ENCODE assay signal across 8 cellular contexts in genomic region chr1:12480748-12481362, GRCh38.
DNase-seq lines count a peak whose midpoint lies in the region; ATAC-seq lines count a peak whose summit lies in the region.

No MANE protein-coding gene starts in this region.

- no peak overlapping the region for H2BK120ac ChIP-seq in trophoblast cell (ENCODE audit: insufficient read depth, low read length, poor library complexity)

- no CpG with 5 or more reads among the region's 5 CpGs for whole genome bisulfite sequencing in trophoblast cell (ENCODE audit: extremely low coverage, insufficient coverage, insufficient read length)

- in situ Hi-C loops in ACHN (cut with HindIII; ENCODE audit: low pct_ligation_motif_present, low pct_unique_long_range_greater_than_20kb, low sequenced_read_pairs) = no loop called here

- H2BK5ac ChIP-seq in trophoblast cell (ENCODE audit: low read depth, low read length, poor library complexity) = no peak overlapping the region

- no peak overlapping the region for H3K4ac ChIP-seq in trophoblast cell (ENCODE audit: low read depth, low read length)

- H2AK5ac ChIP-seq in trophoblast cell (ENCODE audit: low read length) = no peak overlapping the region

- peak overlapping the region; percentile 17 for H2AFZ ChIP-seq in trophoblast cell (ENCODE audit: insufficient read depth, low read length, poor library complexity)

- H3K79me1 ChIP-seq in trophoblast cell (ENCODE audit: low read length) = peaks cover 11% of the 10 kb centered on the region

- no peak overlapping the region for H3K18ac ChIP-seq in trophoblast cell (ENCODE audit: low read length)

- H3K36me3 ChIP-seq in trophoblast cell (ENCODE audit: control insufficient read depth in 1 of 2, insufficient read depth in 2 of 2, low read length in 2 of 2) = peaks cover 6 to 7% of the 10 kb centered on the region in 2 experiments

- no peak overlapping the region for H3K4me3 ChIP-seq in trophoblast cell (ENCODE audit: low read depth, low read length)

- H2BK12ac ChIP-seq in trophoblast cell (ENCODE audit: low read length) = peak overlapping the region; percentile 16

- H3K79me2 ChIP-seq in trophoblast cell (ENCODE audit: control insufficient read depth, insufficient read depth, low read length, poor library complexity) = peaks cover 4% of the 10 kb centered on the region

- no peak overlapping the region for H3K23ac ChIP-seq in trophoblast cell (ENCODE audit: low read length)

- no peak overlapping the region for H3K14ac ChIP-seq in trophoblast cell (ENCODE audit: low read length)

- H3K27me3 ChIP-seq in trophoblast cell (ENCODE audit: insufficient read depth, low read length) = no peaks in the 10 kb centered on the region

- H4K91ac ChIP-seq in trophoblast cell (ENCODE audit: low read depth, low read length) = no peak overlapping the region

- H3K4me2 ChIP-seq in trophoblast cell (ENCODE audit: low read length) = no peak overlapping the region

- no peak overlapping the region for H3K9ac ChIP-seq in trophoblast cell (ENCODE audit: low read length)

- peaks cover 11 to 20% of the 10 kb centered on the region in 2 experiments for H3K4me1 ChIP-seq in trophoblast cell (ENCODE audit: control insufficient read depth in 1 of 2, insufficient read depth in 2 of 2, low read length in 2 of 2)

- peak overlapping the region; percentile 14 for H4K8ac ChIP-seq in trophoblast cell (ENCODE audit: low read depth, low read length)

- no peak for ATAC-seq in HG03442 (IDR thresholded peaks at IDR 0.05; ENCODE audit: unreplicated experiment)
- ATAC-seq in HG03571 (IDR thresholded peaks at IDR 0.05; ENCODE audit: unreplicated experiment) = no peak

- H3K27ac ChIP-seq in epithelial cell of prostate (peak overlapping the region; percentile 68), trophoblast cell (ENCODE audit: low read depth, low read length) (no peak overlapping the region)

- no peak overlapping the region for H4K12ac ChIP-seq in trophoblast cell (ENCODE audit: low read depth, low read length)

- H3K9me3 ChIP-seq in trophoblast cell (ENCODE audit: insufficient read depth, low read depth, low read length) = no peaks in the 10 kb centered on the region

- DNase-seq in ACHN = peak; percentile 72
- peak; percentile 82 for DNase-seq in H4 (ENCODE audit: low spot score)
- peak; percentile 78 for DNase-seq in SW480 (ENCODE audit: low spot score)
- peak; percentile 82 for DNase-seq in epithelial cell of prostate (ENCODE audit: low read depth, low spot score)
- peak in 1 of 2 donors; percentile 53 for DNase-seq in trophoblast cell
- no peak for DNase-seq in NCI-H1694 (lab: John Stamatoyannopoulos, UW)
